In the genomic region with DNA sequence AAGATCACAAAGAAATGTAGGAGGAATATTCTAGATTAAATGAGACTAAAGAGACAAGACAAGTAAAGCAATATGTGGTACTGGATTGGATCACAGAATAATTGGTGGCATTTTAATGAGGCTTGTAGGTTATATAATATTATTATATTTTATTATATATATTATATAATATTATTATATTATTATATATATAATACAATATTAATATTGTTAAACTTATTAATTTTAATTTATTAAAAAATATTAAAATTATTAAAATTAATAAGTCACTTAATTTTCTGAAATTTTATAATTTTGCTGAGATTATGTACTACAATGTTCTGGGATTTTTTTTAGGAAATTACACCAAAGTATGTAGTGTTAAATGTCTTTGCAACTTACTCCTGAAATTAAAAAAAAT, we compare ENCODE assay signal across 17 cellular contexts.
DNase-seq lines count a peak whose midpoint lies in the region; ATAC-seq, FAIRE-seq and TF ChIP-seq lines count a peak whose summit lies in the region.
"Had no signal": no experiment of that assay in that cellular context is flagged by ENCODE, and none has a peak within 500 bp of the region (broad histone marks: within the 10 kb centered on the region; RNA-seq: fewer than 3 reads in every experiment).

No MANE protein-coding gene starts in this region.

- H3K4me3 Mint-ChIP-seq in WTC11 = no peak overlapping the region
- H3K4me3 Mint-ChIP-seq in naive thymus-derived CD4-positive, alpha-beta T cell = no peak overlapping the region
- H3K4me3 Mint-ChIP-seq: CD4-positive, alpha-beta memory T cell had no signal

- FAIRE-seq in G401.6 (lab: Jason Lieb, UNC) (peak; percentile 95), frontal cortex (lab: Jason Lieb, UNC) (peak; percentile 43), small intestine (lab: Jason Lieb, UNC) (peak; percentile 81)
- FAIRE-seq: GM12892, H54 had no signal

- H3K9me3 ChIP-seq in small intestine (ENCODE audit: control insufficient read depth, low read depth) = no peaks in the 10 kb centered on the region
- no peaks in the 10 kb centered on the region for H3K9me3 ChIP-seq in naive thymus-derived CD4-positive, alpha-beta T cell (ENCODE audit: control insufficient read depth in 2 of 3, low read length in 3 of 3)
- H3K9me3 ChIP-seq: Caco-2 had no signal

- POLR2A ChIA-PET in WTC11 (lab: Charles Lee) = no interaction called here
- POLR2A ChIA-PET in naive thymus-derived CD4-positive, alpha-beta T cell (lab: Charles Lee) = no interaction called here

- ATAC-seq in WTC11 (no peak), HG03565 (IDR thresholded peaks at IDR 0.05; ENCODE audit: unreplicated experiment) (no peak)
- ATAC-seq in naive thymus-derived CD4-positive, alpha-beta T cell = no peak

- H3K27me3 Mint-ChIP-seq in WTC11 (ENCODE audit: low read depth) = no peaks in the 10 kb centered on the region
- H3K27me3 Mint-ChIP-seq in naive thymus-derived CD4-positive, alpha-beta T cell = no peaks in the 10 kb centered on the region
- H3K27me3 Mint-ChIP-seq: CD4-positive, alpha-beta memory T cell had no signal

- no peak for TF ChIP-seq CTCF in WTC11 (IDR thresholded peaks at IDR 0.05)

- H3K9me3 Mint-ChIP-seq in WTC11 = no peaks in the 10 kb centered on the region
- peaks cover 0 to 3% (median 0%) of the 10 kb centered on the region in 11 donors for H3K9me3 Mint-ChIP-seq in naive thymus-derived CD4-positive, alpha-beta T cell

- H3K4me3 ChIP-seq in small intestine (ENCODE audit: low read depth in 1 of 2, low read length in 2 of 2) = no peak overlapping the region
- no peak overlapping the region for H3K4me3 ChIP-seq in naive thymus-derived CD4-positive, alpha-beta T cell (ENCODE audit: low read length)

- H3K27ac ChIP-seq in small intestine (ENCODE audit: low read depth in 1 of 2, low read length in 1 of 2) = no peak overlapping the region
- no peak overlapping the region for H3K27ac ChIP-seq in naive thymus-derived CD4-positive, alpha-beta T cell (ENCODE audit: low read depth, low read length)

- DNase-seq in WTC11 (ENCODE audit: low spot score) = no peak
- DNase-seq in frontal cortex (ENCODE audit: low spot score in 2 of 2) = no peak
- no peak for DNase-seq in small intestine
- DNase-seq in naive thymus-derived CD4-positive, alpha-beta T cell = no peak
- DNase-seq in stimulated activated CD8-positive, alpha-beta memory T cell treated with anti-CD3 and anti-CD28 coated beads, Interleukin-4, amount 100 ng/mL, for 48 hours = no peak
- DNase-seq: 8988T; C1 segment of cervical spinal cord; Caco-2; CD4-positive, alpha-beta memory T cell; DMS153; DMS79; GOT3; HCEC 1CT had no signal

- H3K27me3 ChIP-seq in small intestine (ENCODE audit: control insufficient read depth in 2 of 2, insufficient read depth in 2 of 2, low read length in 2 of 2) = no peaks in the 10 kb centered on the region
- H3K27me3 ChIP-seq in naive thymus-derived CD4-positive, alpha-beta T cell (ENCODE audit: control insufficient read depth in 2 of 2, insufficient read depth in 2 of 2, low read length in 2 of 2) = no peaks in the 10 kb centered on the region

- H3K36me3 ChIP-seq in small intestine (ENCODE audit: control insufficient read depth in 2 of 2, insufficient read depth in 2 of 2, low read length in 2 of 2) = no peaks in the 10 kb centered on the region
- H3K36me3 ChIP-seq in naive thymus-derived CD4-positive, alpha-beta T cell (ENCODE audit: control insufficient read depth in 2 of 3, insufficient read depth in 3 of 3, low read length in 3 of 3) = no peaks in the 10 kb centered on the region

- CTCF ChIA-PET in WTC11 (lab: Charles Lee) = no interaction called here
- CTCF ChIA-PET in naive thymus-derived CD4-positive, alpha-beta T cell (lab: Charles Lee) = no interaction called here

- no peaks in the 10 kb centered on the region for H3K4me1 Mint-ChIP-seq in WTC11
- H3K4me1 Mint-ChIP-seq in naive thymus-derived CD4-positive, alpha-beta T cell = no peaks in the 10 kb centered on the region
- H3K4me1 Mint-ChIP-seq: CD4-positive, alpha-beta memory T cell had no signal

- intact Hi-C loops in naive thymus-derived CD4-positive, alpha-beta T cell (cut with micrococcal nuclease) = no loop called here

- no peaks in the 10 kb centered on the region for H3K4me1 ChIP-seq in small intestine (ENCODE audit: control insufficient read depth in 2 of 2, insufficient read depth in 1 of 2, low read depth in 1 of 2, low read length in 1 of 2)
- H3K4me1 ChIP-seq in naive thymus-derived CD4-positive, alpha-beta T cell (ENCODE audit: control insufficient read depth in 2 of 2, insufficient read depth in 2 of 2, low read length in 2 of 2) = no peaks in the 10 kb centered on the region
- H3K4me1 ChIP-seq: Caco-2 had no signal

- H3K36me3 Mint-ChIP-seq in WTC11 = no peaks in the 10 kb centered on the region
- H3K36me3 Mint-ChIP-seq in naive thymus-derived CD4-positive, alpha-beta T cell = no peaks in the 10 kb centered on the region
- H3K36me3 Mint-ChIP-seq: CD4-positive, alpha-beta memory T cell had no signal

- H3K27ac Mint-ChIP-seq in WTC11 = no peak overlapping the region
- H3K27ac Mint-ChIP-seq in naive thymus-derived CD4-positive, alpha-beta T cell = no peak overlapping the region
- H3K27ac Mint-ChIP-seq: CD4-positive, alpha-beta memory T cell had no signal

TF ChIP-seq in WTC11, 78 proteins besides CTCF, POLR2A, EP300 and RAD21:
- TF ChIP-seq MYBL2 (CRISPR knock-in tag; IDR thresholded peaks at IDR 0.05) (no peak), HMGA2 (CRISPR knock-in tag; IDR thresholded peaks at IDR 0.05) (peak; percentile 92), E2F4 (CRISPR knock-in tag; IDR thresholded peaks at IDR 0.05; ENCODE audit: borderline replicate concordance, low read depth) (no peak), ARID4B (CRISPR knock-in tag; IDR thresholded peaks at IDR 0.05; ENCODE audit: borderline replicate concordance) (no peak)
- TF ChIP-seq, protein P1, sequence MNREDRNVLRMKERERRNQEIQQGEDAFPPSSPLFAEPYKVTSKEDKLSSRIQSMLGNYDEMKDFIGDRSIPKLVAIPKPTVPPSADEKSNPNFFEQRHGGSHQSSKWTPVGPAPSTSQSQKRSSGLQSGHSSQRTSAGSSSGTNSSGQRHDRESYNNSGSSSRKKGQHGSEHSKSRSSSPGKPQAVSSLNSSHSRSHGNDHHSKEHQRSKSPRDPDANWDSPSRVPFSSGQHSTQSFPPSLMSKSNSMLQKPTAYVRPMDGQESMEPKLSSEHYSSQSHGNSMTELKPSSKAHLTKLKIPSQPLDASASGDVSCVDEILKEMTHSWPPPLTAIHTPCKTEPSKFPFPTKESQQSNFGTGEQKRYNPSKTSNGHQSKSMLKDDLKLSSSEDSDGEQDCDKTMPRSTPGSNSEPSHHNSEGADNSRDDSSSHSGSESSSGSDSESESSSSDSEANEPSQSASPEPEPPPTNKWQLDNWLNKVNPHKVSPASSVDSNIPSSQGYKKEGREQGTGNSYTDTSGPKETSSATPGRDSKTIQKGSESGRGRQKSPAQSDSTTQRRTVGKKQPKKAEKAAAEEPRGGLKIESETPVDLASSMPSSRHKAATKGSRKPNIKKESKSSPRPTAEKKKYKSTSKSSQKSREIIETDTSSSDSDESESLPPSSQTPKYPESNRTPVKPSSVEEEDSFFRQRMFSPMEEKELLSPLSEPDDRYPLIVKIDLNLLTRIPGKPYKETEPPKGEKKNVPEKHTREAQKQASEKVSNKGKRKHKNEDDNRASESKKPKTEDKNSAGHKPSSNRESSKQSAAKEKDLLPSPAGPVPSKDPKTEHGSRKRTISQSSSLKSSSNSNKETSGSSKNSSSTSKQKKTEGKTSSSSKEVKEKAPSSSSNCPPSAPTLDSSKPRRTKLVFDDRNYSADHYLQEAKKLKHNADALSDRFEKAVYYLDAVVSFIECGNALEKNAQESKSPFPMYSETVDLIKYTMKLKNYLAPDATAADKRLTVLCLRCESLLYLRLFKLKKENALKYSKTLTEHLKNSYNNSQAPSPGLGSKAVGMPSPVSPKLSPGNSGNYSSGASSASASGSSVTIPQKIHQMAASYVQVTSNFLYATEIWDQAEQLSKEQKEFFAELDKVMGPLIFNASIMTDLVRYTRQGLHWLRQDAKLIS (CRISPR knock-in tag; IDR thresholded peaks at IDR 0.05; ENCODE audit: borderline replicate concordance) = no peak
